8 cellular contexts compared by ENCODE assay signal in genomic region chr2:169362346-169363026, GRCh38. TPM values are rescaled to one million over a fixed set of nuclear protein-coding genes. Genes with fewer than 3 reads are reported as not detected.
DNase-seq lines count a peak whose midpoint lies in the region; ATAC-seq, FAIRE-seq and TF ChIP-seq lines count a peak whose summit lies in the region.

TSS of gene LRP2 (minus strand) at chr2:169362534. CDS start at chr2:169362399, 135 bp downstream.

- no peak for FAIRE-seq in H54 (lab: Jason Lieb, UNC)

- H3K9me3 ChIP-seq in HEK293 (ENCODE audit: control insufficient read depth, insufficient read depth, low read depth, low read length) = no peaks in the 10 kb centered on the region
- no peaks in the 10 kb centered on the region for H3K9me3 ChIP-seq in mucosa of rectum (ENCODE audit: control insufficient read depth in 2 of 2, low read length in 2 of 2)
- H3K9me3 ChIP-seq in thoracic aorta = no peaks in the 10 kb centered on the region

- ATAC-seq in thoracic aorta (ENCODE audit: insufficient number of reproducible peaks, low FRiP score, low read depth) (no peak), HG02571 (IDR thresholded peaks at IDR 0.05; ENCODE audit: unreplicated experiment) (no peak), HG02884 (IDR thresholded peaks at IDR 0.05; ENCODE audit: unreplicated experiment) (no peak)

- H3K27me3 Mint-ChIP-seq in endothelial cell (ENCODE audit: unreplicated experiment) = peaks cover 32% of the 10 kb centered on the region

- peak within 1 kb of the TSS; percentile 86 for H3K4me3 Mint-ChIP-seq in endothelial cell (ENCODE audit: unreplicated experiment)

- peak within 1 kb of the TSS; percentile 81 for H3K27ac Mint-ChIP-seq in endothelial cell (ENCODE audit: unreplicated experiment)

- CTCF ChIA-PET in HEK293 (lab: Yijun Ruan, JAX) = no interaction called here

- peak within 1 kb of the TSS; percentile 82; the same call in 1 of the 2 replicates for H3K27ac ChIP-seq in HEK293 (ENCODE audit: extremely low read depth, low read depth, low read length)
- H3K27ac ChIP-seq in mucosa of rectum (ENCODE audit: low read depth in 2 of 2, low read length in 2 of 2) = no peak within 1 kb of the TSS
- no peak within 1 kb of the TSS for H3K27ac ChIP-seq in thoracic aorta

- TF ChIP-seq CTCF in HEK293 (tag by site-specific recombination; IDR thresholded peaks at IDR 0.05) (peak; percentile 82), WI38 (IDR thresholded peaks at IDR 0.05; ENCODE audit: low read depth, low read length) (no peak), endothelial cell (IDR thresholded peaks at IDR 0.05; ENCODE audit: unreplicated experiment) (no peak), thoracic aorta (IDR thresholded peaks at IDR 0.05) (no peak)

- no peak for TF ChIP-seq POLR2A in H54 (IDR thresholded peaks at IDR 0.05; ENCODE audit: low read depth, low read length)

- no peaks in the 10 kb centered on the region for H3K36me3 ChIP-seq in HEK293 (ENCODE audit: control insufficient read depth in 2 of 2, insufficient read depth in 1 of 2, low read length in 2 of 2)
- H3K36me3 ChIP-seq in mucosa of rectum (ENCODE audit: control insufficient read depth in 2 of 2, insufficient read depth in 2 of 2, low read length in 2 of 2) = no peaks in the 10 kb centered on the region
- no peaks in the 10 kb centered on the region for H3K36me3 ChIP-seq in thoracic aorta

- peaks cover 29% of the 10 kb centered on the region for H3K4me1 Mint-ChIP-seq in endothelial cell (ENCODE audit: unreplicated experiment)

- H3K4me3 ChIP-seq in HEK293 (ENCODE audit: low read depth, low read length) (peak within 1 kb of the TSS; percentile 55), WI38 (ENCODE audit: low read depth, low read length) (peak within 1 kb of the TSS; percentile 43), mucosa of rectum (ENCODE audit: low read length in 2 of 2) (peak within 1 kb of the TSS; percentile 49 to 70), thoracic aorta (peak within 1 kb of the TSS; percentile 79)

- peak; percentile 42 for DNase-seq in endothelial cell (ENCODE audit: low spot score)
- no peak for DNase-seq in thoracic aorta (ENCODE audit: low spot score)
- no peak for DNase-seq in H54 (ENCODE audit: insufficient read length, low spot score)

- no peak within 1 kb of the TSS for H3K9ac ChIP-seq in mucosa of rectum (ENCODE audit: low read depth in 1 of 2, low read length in 2 of 2)

- peaks cover 9% of the 10 kb centered on the region for H3K36me3 Mint-ChIP-seq in endothelial cell (ENCODE audit: low read depth, unreplicated experiment)

- H3K27me3 ChIP-seq in mucosa of rectum (ENCODE audit: control insufficient read depth in 2 of 2, insufficient read depth in 2 of 2, low read length in 2 of 2) = peaks cover 26 to 34% of the 10 kb centered on the region in 2 donors
- H3K27me3 ChIP-seq in thoracic aorta (replicated peaks; ENCODE audit: insufficient read depth) = no peaks in the 10 kb centered on the region

- POLR2A ChIA-PET in HEK293 (lab: Yijun Ruan, JAX) = no interaction called here

- no peaks in the 10 kb centered on the region for H3K9me3 Mint-ChIP-seq in endothelial cell (ENCODE audit: unreplicated experiment)

- H3K4me1 ChIP-seq in HEK293 (ENCODE audit: control insufficient read depth, insufficient read depth, low read length) (peaks cover 3% of the 10 kb centered on the region; the same call in 1 of the 2 replicates), mucosa of rectum (ENCODE audit: control insufficient read depth in 2 of 2, insufficient read depth in 2 of 2, low read length in 2 of 2) (peaks cover 24 to 25% of the 10 kb centered on the region in 2 donors), thoracic aorta (ENCODE audit: control insufficient read depth in 1 of 2, low read depth in 2 of 2) (peaks cover 22 to 39% of the 10 kb centered on the region in 2 donors)

TF ChIP-seq in HEK293, 187 proteins besides CTCF, POLR2A, EP300 and RAD21 (continues in another document):
- TF ChIP-seq ZNF629 (tag by site-specific recombination; IDR thresholded peaks at IDR 0.05) (peak; percentile 44), ZNF580 (tag by site-specific recombination; IDR thresholded peaks at IDR 0.05) (0 out of 2 replicates have a peak, but pooled peaks have one; percentile 29), HIC1 (tag by site-specific recombination; IDR thresholded peaks at IDR 0.05) (peak; percentile 67), KLF1 (tag by site-specific recombination; IDR thresholded peaks at IDR 0.05) (0 out of 2 replicates have a peak, but pooled peaks have one; percentile 43), ZNF324 (tag by site-specific recombination; IDR thresholded peaks at IDR 0.05) (no peak), SP3 (tag by site-specific recombination; IDR thresholded peaks at IDR 0.05) (peak; percentile 84), TCF7L2 (IDR thresholded peaks at IDR 0.05; ENCODE audit: borderline replicate concordance, low read depth, low read length) (no peak), ZBTB26 (tag by site-specific recombination; optimal IDR thresholded peaks at IDR 0.05) (peak; percentile 94), ZNF2 (tag by site-specific recombination; IDR thresholded peaks at IDR 0.05) (peak; percentile 84; the same call in 1 of the 2 replicates), SP2 (tag by site-specific recombination; IDR thresholded peaks at IDR 0.05) (peak; percentile 64), SP7 (tag by site-specific recombination; IDR thresholded peaks at IDR 0.05) (peak; percentile 66), ZNF488 (tag by site-specific recombination; IDR thresholded peaks at IDR 0.05) (no peak), ZNF341 (tag by site-specific recombination; IDR thresholded peaks at IDR 0.05; ENCODE audit: low read depth) (peak; percentile 58), ZNF394 (tag by site-specific recombination; IDR thresholded peaks at IDR 0.05; ENCODE audit: borderline replicate concordance) (no peak), ZFP69B (tag by site-specific recombination; IDR thresholded peaks at IDR 0.05) (0 out of 2 replicates have a peak, but pooled peaks have one; percentile 32), ZNF701 (tag by site-specific recombination; IDR thresholded peaks at IDR 0.05) (no peak), ZNF354C (tag by site-specific recombination; IDR thresholded peaks at IDR 0.05; ENCODE audit: borderline replicate concordance, low read depth) (no peak), OVOL3 (tag by site-specific recombination; IDR thresholded peaks at IDR 0.05) (0 out of 2 replicates have a peak, but pooled peaks have one; percentile 23), ZSCAN23 (tag by site-specific recombination; IDR thresholded peaks at IDR 0.05) (0 out of 2 replicates have a peak, but pooled peaks have one; percentile 22)

RNA-seq across cellular contexts. Expression of gene LRP2, which starts in this region (rescaled TPM):
- total RNA-seq in endothelial cell (ENCODE audit: unreplicated experiment) = 0.23 TPM
- under 1 TPM; 0.07 to 0.14 TPM for total RNA-seq in thoracic aorta

Comparison
In these comparisons a context has a peak if more than half of its experiments do, and no peak if none do; other contexts are left out.
1. Peak in DNase-seq in endothelial cell; RNA of the gene not detected or under 1 TPM.